ENCODE assay signal across 8 cellular contexts in the genomic region with DNA sequence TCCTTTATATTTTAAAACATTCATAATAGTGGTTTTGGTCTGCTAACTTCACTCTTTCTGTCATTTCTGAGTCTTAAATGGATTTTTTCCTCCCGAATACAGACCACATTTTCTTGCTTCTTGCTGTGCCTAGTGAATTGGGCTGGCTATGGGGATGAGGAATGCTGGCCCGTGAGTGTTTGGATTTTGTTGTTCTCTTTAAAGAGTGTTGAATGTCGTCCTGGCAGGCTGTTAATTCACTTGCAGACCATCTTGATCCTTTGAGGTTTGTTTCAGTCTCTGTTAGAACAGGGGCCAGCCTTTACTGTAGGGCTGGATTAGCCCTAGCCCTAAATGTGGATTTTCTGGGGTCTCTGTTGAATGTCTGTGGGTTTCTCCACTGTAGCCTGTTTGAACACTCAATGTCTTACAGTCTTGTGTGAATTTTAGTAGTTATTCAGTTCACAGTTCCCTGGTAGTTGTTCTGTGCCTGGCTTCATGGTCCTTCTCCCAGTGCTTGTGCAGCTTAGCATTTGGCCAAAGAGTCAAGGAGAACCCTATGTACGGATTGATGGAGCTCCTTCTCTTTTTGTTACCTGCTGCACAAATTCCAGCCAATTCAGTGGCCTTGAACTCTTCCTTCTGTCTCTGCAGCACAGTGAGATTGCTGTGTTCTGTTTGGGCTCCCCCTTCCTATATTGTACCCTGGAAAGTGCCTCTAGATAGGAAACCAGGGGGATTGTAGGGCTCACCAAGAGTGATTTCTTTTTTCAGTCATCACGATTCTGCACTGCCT.
DNase-seq lines count a peak whose midpoint lies in the region; ATAC-seq and TF ChIP-seq lines count a peak whose summit lies in the region.

No MANE protein-coding gene starts in this region.

- POLR2A ChIA-PET in activated CD4-positive, alpha-beta memory T cell treated with anti-CD3 and anti-CD28 coated beads, Interleukin-2, amount 10 ng/mL, durations not matched to agents 7 days and 5 days (lab: Charles Lee) = interaction anchor here (0.6 to 1.9 kb wide), 3 partner anchors 13 to 102 kb away, joined by 3 to 6 read pairs (median 5); partner anchors contain the start of gene DYRK1A

- H3K4me1 Mint-ChIP-seq in activated CD4-positive, alpha-beta memory T cell treated with anti-CD3 and anti-CD28 coated beads, Interleukin-2, amount 10 ng/mL, durations not matched to agents 7 days and 5 days = peaks cover 53% of the 10 kb centered on the region

- H3K36me3 Mint-ChIP-seq in activated CD4-positive, alpha-beta memory T cell treated with anti-CD3 and anti-CD28 coated beads, Interleukin-2, amount 10 ng/mL, durations not matched to agents 7 days and 5 days (ENCODE audit: low read depth) = peaks cover 11% of the 10 kb centered on the region

- no peaks in the 10 kb centered on the region for H3K27me3 Mint-ChIP-seq in activated CD4-positive, alpha-beta memory T cell treated with anti-CD3 and anti-CD28 coated beads, Interleukin-2, amount 10 ng/mL, durations not matched to agents 7 days and 5 days

- H3K36me3 ChIP-seq in BLaER1 = peaks cover 29% of the 10 kb centered on the region
- no peaks in the 10 kb centered on the region for H3K36me3 ChIP-seq in right lobe of liver
- H3K36me3 ChIP-seq in tibial nerve = no peaks in the 10 kb centered on the region

- peak overlapping the region; percentile 11 for H3K4me3 Mint-ChIP-seq in activated CD4-positive, alpha-beta memory T cell treated with anti-CD3 and anti-CD28 coated beads, Interleukin-2, amount 10 ng/mL, durations not matched to agents 7 days and 5 days

- H3K9ac ChIP-seq in BLaER1 = no peak overlapping the region

- 51% methylated on average over 5 of the region's 5 CpGs for WGBS in right lobe of liver (ENCODE audit: insufficient coverage, low coverage, low lambda C conversion rate, missing lambda C conversion rate)
- 54 to 63% methylated on average over 5 of the region's 5 CpGs for WGBS in tibial nerve, 2 donors

- H3K27ac Mint-ChIP-seq in activated CD4-positive, alpha-beta memory T cell treated with anti-CD3 and anti-CD28 coated beads, Interleukin-2, amount 10 ng/mL, durations not matched to agents 7 days and 5 days = no peak overlapping the region

- H4K20me1 ChIP-seq in BLaER1 = peaks cover 70% of the 10 kb centered on the region

- no peaks in the 10 kb centered on the region for H3K9me3 Mint-ChIP-seq in activated CD4-positive, alpha-beta memory T cell treated with anti-CD3 and anti-CD28 coated beads, Interleukin-2, amount 10 ng/mL, durations not matched to agents 7 days and 5 days

- CTCF ChIA-PET in activated CD4-positive, alpha-beta memory T cell treated with anti-CD3 and anti-CD28 coated beads, Interleukin-2, amount 10 ng/mL, durations not matched to agents 7 days and 5 days (lab: Charles Lee) = interaction anchor here (0.9 to 2.4 kb wide), 6 partner anchors 28 to 295 kb away, joined by 3 to 7 read pairs (median 4); no protein-coding TSS in a partner anchor

- no peak for DNase-seq in activated CD4-positive, alpha-beta memory T cell treated with anti-CD3 and anti-CD28 coated beads, Interleukin-2, amount 10 ng/mL, durations not matched to agents 7 days and 5 days
- DNase-seq in right lobe of liver (no peak), kidney tubule cell (ENCODE audit: low spot score) (no peak), tibial nerve (ENCODE audit: low spot score in 2 of 2) (no peak), NCI-H345 (lab: John Stamatoyannopoulos, UW) (no peak), NCI-H748 treated with DMSO at 0.1 percent for 48 hours (lab: John Stamatoyannopoulos, UW) (no peak)

- peak overlapping the region; percentile 48 for H3K4me2 ChIP-seq in BLaER1

- H3K4me3 ChIP-seq in BLaER1 = no peak overlapping the region
- peak overlapping the region; percentile 25; the same call in 1 of the 2 replicates for H3K4me3 ChIP-seq in GM08714 (ENCODE audit: low read length)
- no peak overlapping the region for H3K4me3 ChIP-seq in right lobe of liver
- H3K4me3 ChIP-seq in tibial nerve = no peak overlapping the region

- H3K27me3 ChIP-seq in BLaER1 (no peaks in the 10 kb centered on the region), right lobe of liver (no peaks in the 10 kb centered on the region), tibial nerve (no peaks in the 10 kb centered on the region)

- peak overlapping the region; percentile 35; the same call in 1 of the 2 replicates for H3K27ac ChIP-seq in BLaER1
- H3K27ac ChIP-seq in right lobe of liver = no peak overlapping the region
- peak overlapping the region in 1 of 4 donors; percentile 35 for H3K27ac ChIP-seq in tibial nerve

- intact Hi-C loops in right lobe of liver (cut with DNase I) = no loop called here

- peak; percentile 3 to 34 (median 24) for ATAC-seq in right lobe of liver

- TF ChIP-seq CTCF in right lobe of liver (IDR thresholded peaks at IDR 0.05) = no peak
- no peak for TF ChIP-seq CTCF in tibial nerve (IDR thresholded peaks at IDR 0.05)

- H3K4me1 ChIP-seq in BLaER1 (peaks cover 66% of the 10 kb centered on the region), right lobe of liver (peaks cover 0 to 42% (median 17%) of the 10 kb centered on the region in 4 donors), tibial nerve (peaks cover 0 to 70% (median 41%) of the 10 kb centered on the region in 4 donors)

- H3K9me3 ChIP-seq in BLaER1 (peaks cover 15% of the 10 kb centered on the region), right lobe of liver (no peaks in the 10 kb centered on the region), tibial nerve (no peaks in the 10 kb centered on the region)

- TF ChIP-seq POLR2A in right lobe of liver (IDR thresholded peaks at IDR 0.05) (no peak), tibial nerve (IDR thresholded peaks at IDR 0.05) (no peak)

- no peak for TF ChIP-seq EP300 in tibial nerve (IDR thresholded peaks at IDR 0.05)
